ENCODE assay signal across 8 cellular contexts in genomic region chr15:69059170-69059943, GRCh38. TPM values are rescaled to one million over a fixed set of nuclear protein-coding genes. Genes with fewer than 3 reads are reported as not detected.
DNase-seq lines count a peak whose midpoint lies in the region; ATAC-seq lines count a peak whose summit lies in the region.

No MANE protein-coding gene starts in this region.

- peak; percentile 94 for DNase-seq in AG08395 (ENCODE audit: low spot score)
- DNase-seq in H4 (ENCODE audit: low spot score), result peak; percentile 86
- peak; percentile 94 for DNase-seq in NCI-H460 (ENCODE audit: extremely low read depth, low read depth)
- DNase-seq in activated CD4-positive, CD25-positive, alpha-beta regulatory T cell treated with anti-CD3 and anti-CD28 coated beads, Interleukin-2, amount 50 U/mL, for 72 hours, result peak; percentile 76
- DNase-seq in central memory CD4-positive, alpha-beta T cell, result peak; percentile 43
- DNase-seq in kidney tubule cell (ENCODE audit: low spot score), result peak; percentile 86
- peak; percentile 77 for DNase-seq in stimulated activated CD4-positive, alpha-beta T cell treated with anti-CD3 and anti-CD28 coated beads, Interleukin-4, amount 100 ng/mL, for 24 hours

- ATAC-seq in HG03196 (IDR thresholded peaks at IDR 0.05; ENCODE audit: unreplicated experiment), result no peak

RNA-seq across cellular contexts. Expression of gene NOX5, which starts 44.9 kb away (rescaled TPM):
- not detected in 2 replicates for total RNA-seq in H4 (2014; rRNA removed; shearing (Covaris generic))
- total RNA-seq in NCI-H460 (2014; rRNA removed; shearing (Covaris generic)), result 0.23 and 0.64 TPM in 2 replicates
- 1.3 and 1.8 TPM in 2 replicates for polyA plus RNA-seq in NCI-H460 (2014; cell fraction: nucleus; rRNA removed)

Comparison
In these comparisons a context has a peak if more than half of its experiments do, and no peak if none do; other contexts are left out.
1. DNase-seq: peak in every context shown above with its lines; median percentile 94 in AG08395; 94 in NCI-H460; 86 in H4; 86 in kidney tubule cell; 77 in stimulated activated CD4-positive, alpha-beta T cell treated with anti-CD3 and anti-CD28 coated beads, Interleukin-4, amount 100 ng/mL, for 24 hours; 76 in activated CD4-positive, CD25-positive, alpha-beta regulatory T cell treated with anti-CD3 and anti-CD28 coated beads, Interleukin-2, amount 50 U/mL, for 72 hours; 43 in central memory CD4-positive, alpha-beta T cell.